ENCODE assay signal across 8 cellular contexts in the genomic region with DNA sequence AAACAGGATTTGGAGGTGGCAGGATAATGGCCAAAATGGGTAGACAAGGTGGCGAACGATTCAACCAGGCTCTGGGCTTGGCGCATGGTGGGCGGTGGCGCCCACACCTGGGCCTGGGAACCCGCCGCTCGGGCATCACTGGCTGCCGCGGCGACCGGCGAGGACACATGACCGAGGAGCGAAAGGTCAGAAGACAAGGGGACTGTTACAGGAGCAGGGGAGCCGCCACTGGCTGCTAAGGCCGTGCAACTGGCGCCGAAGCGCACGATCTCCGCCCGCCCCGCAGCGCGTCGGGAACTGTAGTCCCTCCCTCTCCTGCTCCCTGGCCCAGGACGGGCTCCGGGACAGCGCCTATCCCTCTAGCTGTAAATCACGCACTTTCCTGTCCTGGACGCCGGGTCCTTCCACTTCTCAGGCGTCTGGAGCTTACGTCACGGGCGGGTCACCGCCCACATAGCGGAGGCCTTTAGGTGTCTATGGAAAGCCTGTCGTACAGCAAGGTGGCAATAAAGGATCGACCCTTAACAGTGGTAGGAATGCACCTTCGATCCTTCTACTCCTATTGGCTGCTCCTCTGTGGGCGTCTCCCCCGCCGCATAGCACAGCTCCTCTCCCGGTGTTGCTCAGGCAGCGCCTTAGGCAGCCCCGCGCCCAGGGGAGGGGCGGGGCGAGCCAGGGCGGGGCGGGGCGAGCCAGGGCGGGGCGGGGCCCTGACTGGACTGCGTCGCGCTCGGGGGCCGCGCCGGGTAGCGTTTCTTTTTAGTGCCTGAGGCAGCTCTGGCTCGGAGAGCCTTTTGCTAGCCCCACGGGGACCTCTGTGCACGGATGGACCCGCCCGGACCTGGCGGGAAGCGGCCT. TPM values are rescaled to one million over a fixed set of nuclear protein-coding genes. Genes with fewer than 3 reads are reported as not detected.
DNase-seq lines count a peak whose midpoint lies in the region; ATAC-seq and TF ChIP-seq lines count a peak whose summit lies in the region.

A gene with protein sequence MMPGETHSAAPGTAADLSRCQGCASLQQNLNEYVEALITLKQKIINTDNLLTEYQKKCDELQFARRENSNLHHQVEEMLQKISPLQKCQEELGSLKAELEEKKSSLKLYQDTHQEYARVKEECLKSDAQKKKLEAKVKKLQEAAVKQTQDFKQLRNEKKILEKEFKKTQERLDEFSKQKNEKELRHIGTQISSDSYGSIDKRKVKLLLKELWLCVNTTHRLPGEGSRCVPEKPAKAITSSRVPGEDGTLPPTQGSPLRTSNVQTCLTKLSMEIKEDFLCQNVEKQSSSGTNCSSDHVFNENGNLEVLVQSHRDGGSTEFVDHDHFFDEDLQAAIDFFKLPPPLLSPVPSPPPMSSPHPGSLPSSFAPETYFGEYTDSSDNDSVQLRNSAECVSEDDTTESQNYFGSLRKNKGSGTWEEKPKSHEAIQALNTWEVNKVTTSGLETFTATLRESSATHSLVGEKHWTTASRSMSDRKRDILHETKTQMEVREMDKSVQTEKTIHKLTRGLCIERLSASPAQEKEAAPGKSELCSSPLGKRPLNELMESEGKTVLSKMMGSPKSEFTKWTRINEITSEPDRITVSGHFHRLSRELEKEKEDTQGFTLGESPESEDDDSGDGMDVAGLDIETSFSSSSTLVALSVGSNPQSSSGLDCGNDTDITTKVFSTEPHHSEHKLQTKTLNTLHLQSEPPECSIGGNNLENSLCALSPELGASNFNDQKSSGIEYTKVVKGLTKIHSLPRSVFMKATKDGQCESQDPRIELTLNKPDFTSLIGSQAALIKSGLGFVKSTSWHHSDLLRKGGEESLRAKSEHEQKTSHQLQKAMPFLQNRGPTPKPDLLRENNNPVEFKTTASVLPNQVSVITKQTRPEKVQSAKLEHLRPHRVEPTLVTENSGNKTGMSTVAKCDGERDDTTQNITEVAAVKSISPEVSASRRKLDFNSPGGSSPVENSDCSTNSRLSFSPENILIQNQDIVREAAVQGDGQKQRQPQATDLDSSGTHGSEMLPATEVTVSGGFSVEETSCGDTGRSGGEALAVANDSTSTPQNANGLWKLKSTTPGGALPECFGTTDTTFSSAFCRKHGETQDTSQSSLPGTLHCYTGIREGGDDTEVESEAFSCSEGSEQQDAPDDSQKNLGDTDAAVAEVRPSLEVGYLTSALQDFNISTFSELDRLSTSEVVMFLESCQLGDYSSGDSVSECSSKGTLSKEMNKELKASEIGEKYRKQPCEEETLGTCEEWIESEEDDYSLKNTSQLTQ (N-terminal part only) (plus strand): TSS at position 717 of the 858 bp plus-strand sequence. CDS start 239 bp downstream, outside the sequence.

- peak; percentile 38 to 60 for TF ChIP-seq POLR2A in uterus (IDR thresholded peaks at IDR 0.05)

- peaks cover 0 to 36% of the 10 kb centered on the region in 2 donors for H3K4me1 ChIP-seq in right atrium auricular region
- peaks cover 4 to 5% of the 10 kb centered on the region in 2 donors for H3K4me1 ChIP-seq in uterus

- TF ChIP-seq CTCF in right atrium auricular region (IDR thresholded peaks at IDR 0.05) (peak in 1 of 2 donors; percentile 33), uterus (IDR thresholded peaks at IDR 0.05) (peak in 2 of 4 experiments; percentile 21)

- H3K9me3 ChIP-seq in right atrium auricular region, result no peaks in the 10 kb centered on the region
- H3K9me3 ChIP-seq in uterus, result no peaks in the 10 kb centered on the region

- ATAC-seq in GM18499 (IDR thresholded peaks at IDR 0.05; ENCODE audit: insufficient read depth, unreplicated experiment) (peak; percentile 83), HG02943 (IDR thresholded peaks at IDR 0.05; ENCODE audit: low read depth, unreplicated experiment) (peak; percentile 82)

- H3K36me3 ChIP-seq in right atrium auricular region, result no peaks in the 10 kb centered on the region
- H3K36me3 ChIP-seq in uterus, result no peaks in the 10 kb centered on the region

- peak within 1 kb of the TSS; percentile 91 to 97 for H3K27ac ChIP-seq in right atrium auricular region
- H3K27ac ChIP-seq in uterus, result peak within 1 kb of the TSS; percentile 95 to 98

- intact Hi-C loops in T-helper 2 cell treated with Interferon-gamma antibody and Interleukin-4, amounts not matched to agents 100 ng/mL and 5 ng/mL, for 36 hours (cut with micrococcal nuclease), result loop anchor here (1.0 to 5.0 kb wide), 6 partner anchors 58 to 1405 kb away; a partner anchor contains a TSS
- intact Hi-C loops in uterus (cut with DNase I; ENCODE audit: low total_unique reads), result no loop called here

- DNase-seq in NCI-H187 treated with DMSO at 0.1 percent for 48 hours (lab: John Stamatoyannopoulos, UW) (peak; percentile 91), anterior cingulate cortex (lab: John Stamatoyannopoulos, UW) (peak; percentile 84 to 99 (median 96)), right atrium auricular region (ENCODE audit: low spot score) (peak; percentile 99), pulmonary artery endothelial cell (ENCODE audit: low read depth, low spot score) (peak; percentile 94), uterus (peak; percentile 97 to 98)

- H3K4me3 ChIP-seq in right atrium auricular region (peak within 1 kb of the TSS; percentile 83 to 100), uterus (peak within 1 kb of the TSS; percentile 77 to 100)

- H3K27me3 ChIP-seq in right atrium auricular region (no peaks in the 10 kb centered on the region), uterus (no peaks in the 10 kb centered on the region)

RNA-seq across cellular contexts. Expression of the gene that starts here (rescaled TPM):
- total RNA-seq in T-helper 2 cell treated with Interferon-gamma antibody and Interleukin-4, amounts not matched to agents 100 ng/mL and 5 ng/mL, for 36 hours, result 29.5 and 29.9 TPM in 2 replicates
- total RNA-seq in right atrium auricular region (10 to 100 TPM; 17.2 to 18.5 TPM), pulmonary artery endothelial cell (28.3 and 33.8 TPM in 2 replicates), uterus (100 to 1,000 TPM in 1 of 4 donors, 10 to 100 TPM in 3; 23.2 to 218 (median 55.1) TPM)

Comparison
In these comparisons a context has a peak if more than half of its experiments do, and no peak if none do; other contexts are left out.
1. Peak in every context shown above with its lines: DNase-seq, ATAC-seq, H3K4me3 ChIP-seq and H3K27ac ChIP-seq.